In the genomic region with DNA sequence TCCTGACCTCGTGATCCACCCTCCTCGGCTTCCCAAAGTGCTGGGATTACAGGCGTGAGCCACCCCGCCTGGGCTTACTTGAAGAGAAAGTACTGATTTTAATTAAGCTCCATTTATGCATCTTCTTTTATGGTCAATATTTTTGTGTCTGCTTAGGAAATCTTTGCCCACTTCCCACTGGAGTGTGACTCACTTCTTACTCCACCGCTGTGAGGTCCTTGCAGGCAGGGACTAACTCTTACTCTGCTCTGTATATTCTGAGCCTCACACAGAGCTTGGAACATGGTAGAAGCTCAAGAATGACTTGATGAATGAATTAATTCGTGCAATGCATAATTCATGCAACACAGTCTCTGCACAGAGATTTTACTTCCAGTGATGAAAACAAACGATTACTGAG, we compare ENCODE assay signal across 14 cellular contexts. TPM values are rescaled to one million over a fixed set of nuclear protein-coding genes. Genes with fewer than 3 reads are reported as not detected.
A peak's percentile ranks its signal among the peaks of the same experiment; 100 is the strongest.
DNase-seq lines count a peak whose midpoint lies in the region; FAIRE-seq and TF ChIP-seq lines count a peak whose summit lies in the region.
"Had no signal": no experiment of that assay in that cellular context is flagged by ENCODE, and none has a peak within 500 bp of the region (broad histone marks: within the 10 kb centered on the region; RNA-seq: fewer than 3 reads in every experiment).

No MANE protein-coding gene starts in this region.

- no TSS peak for BruUV-seq in PC-9 (replicated peaks; lab: Mats Ljungman, UMichigan)

- H3K9me3 ChIP-seq in PC-9 (ENCODE audit: insufficient read depth, low read depth), result no peaks in the 10 kb centered on the region
- H3K9me3 ChIP-seq: prostate gland had no signal

- no peaks in the 10 kb centered on the region for H3K9me2 ChIP-seq in PC-9 (ENCODE audit: insufficient read depth)

- no peak for TF ChIP-seq POLR2A in H54 (IDR thresholded peaks at IDR 0.05; ENCODE audit: low read depth, low read length)

- TF ChIP-seq CTCF in PC-9 (conservative IDR thresholded peaks at IDR 0.05), result no peak

- DNase-seq in H54 (ENCODE audit: insufficient read length, low spot score), result peak; percentile 65
- peak; percentile 34 to 76 for DNase-seq in PC-9
- DNase-seq in fibroblast of gingiva (ENCODE audit: low read depth), result peak; percentile 49
- no peak for DNase-seq in activated CD4-positive, alpha-beta T cell treated with anti-CD3 and anti-CD28 coated beads, Interleukin-2, amount 50 U/mL, for 1 hour
- no peak for DNase-seq in activated effector memory CD4-positive, alpha-beta T cell treated with Interleukin-2 at 50 U/mL for 16 hours
- DNase-seq in UCSD-AML1 (lab: John Stamatoyannopoulos, UW; ENCODE audit: unreplicated experiment), result no peak
- no peak for DNase-seq in anterior cingulate cortex (lab: John Stamatoyannopoulos, UW)
- DNase-seq: activated CD8-positive, alpha-beta T cell treated with anti-CD3 and anti-CD28 coated beads, Interleukin-2, amount 10 ng/mL, durations not matched to agents 7 days and 5 days; DND-41; hippocampal formation; stimulated activated CD4-positive, alpha-beta T cell treated with anti-CD3 and anti-CD28 coated beads, Interleukin-4, amount 100 ng/mL, for 4 hours; T-helper 17 cell had no signal

- FAIRE-seq in H54 (lab: Jason Lieb, UNC), result peak; percentile 87

- intact Hi-C loops in PC-9 (cut with micrococcal nuclease; ENCODE audit: unreplicated experiment), result no loop called here

- POLR2A ChIA-PET in PC-9 (lab: Charles Lee; ENCODE audit: unreplicated experiment), result interaction anchor here (0.6 kb wide), 2 partner anchors 18 to 54 kb away, joined by 5 to 6 read pairs; partner anchors contain the start of gene PCYT1A

- no peaks in the 10 kb centered on the region for H3K27me3 ChIP-seq in PC-9 (ENCODE audit: insufficient read depth, low read depth)

- CTCF ChIA-PET in PC-9 (lab: Charles Lee), result interaction anchor here (0.6 kb wide), 2 partner anchors 29 to 124 kb away, joined by 3 to 6 read pairs; no protein-coding TSS in a partner anchor

- H3K79me2 ChIP-seq in PC-9 (ENCODE audit: low read depth), result peaks cover 50% of the 10 kb centered on the region

- peak overlapping the region; percentile 93 for H3K4me2 ChIP-seq in PC-9

- peaks cover 48% of the 10 kb centered on the region for H3F3A ChIP-seq in PC-9 (ENCODE audit: insufficient read depth, low read depth)

- H3K4me1 ChIP-seq in PC-9 (replicated peaks; ENCODE audit: insufficient read depth), result peaks cover 40% of the 10 kb centered on the region
- H3K4me1 ChIP-seq: prostate gland had no signal

- peak overlapping the region; percentile 24; the same call in 1 of the 2 replicates for H3K4me3 ChIP-seq in PC-9
- H3K4me3 ChIP-seq: prostate gland had no signal

- H4K20me1 ChIP-seq in PC-9 (ENCODE audit: insufficient read depth), result no peaks in the 10 kb centered on the region

- no peaks in the 10 kb centered on the region for H3K36me3 ChIP-seq in PC-9 (ENCODE audit: low read depth)
- H3K36me3 ChIP-seq: prostate gland had no signal

- H2AFZ ChIP-seq in PC-9, result no peak overlapping the region

- peak overlapping the region; percentile 95 for H3K27ac ChIP-seq in PC-9
- H3K27ac ChIP-seq: prostate gland had no signal

RNA-seq across cellular contexts. Expression of gene TM4SF19, which starts 3.0 kb away (rescaled TPM):
- 50.1 and 74.8 TPM in 2 replicates for total RNA-seq in PC-9 (2021)
- total RNA-seq: activated CD8-positive, alpha-beta T cell treated with anti-CD3 and anti-CD28 coated beads, Interleukin-2, amount 10 ng/mL, durations not matched to agents 7 days and 5 days; HT-29; prostate gland; T-helper 17 cell had no signal

RNA-seq across cellular contexts. Expression of gene DYNLT2B, which starts 23.1 kb away (rescaled TPM):
- 5.1 and 5.3 TPM in 2 replicates for total RNA-seq in PC-9 (2021)

RNA-seq across cellular contexts. Expression of gene PCYT1A, which starts 53.6 kb away (rescaled TPM):
- 74.4 and 91.2 TPM in 2 replicates for total RNA-seq in PC-9 (2021)

Comparison
In these comparisons a context has a peak if more than half of its experiments do, and no peak if none do; other contexts are left out.
1. DNase-seq: peak in H54 (single experiment), PC-9 (2 of 2) and fibroblast of gingiva (single experiment); none in activated CD4-positive, alpha-beta T cell treated with anti-CD3 and anti-CD28 coated beads, Interleukin-2, amount 50 U/mL, for 1 hour (single experiment), activated effector memory CD4-positive, alpha-beta T cell treated with Interleukin-2 at 50 U/mL for 16 hours (single experiment), UCSD-AML1 (single experiment) and anterior cingulate cortex (0 of 58).